Comparison of ENCODE assay signal across 8 cellular contexts in genomic region chr1:54489627-54490240, GRCh38. TPM values are rescaled to one million over a fixed set of nuclear protein-coding genes. Genes with fewer than 3 reads are reported as not detected.
DNase-seq lines count a peak whose midpoint lies in the region; ATAC-seq and TF ChIP-seq lines count a peak whose summit lies in the region.

No MANE protein-coding gene starts in this region.

- POLR2A ChIA-PET in activated CD4-positive, alpha-beta T cell treated with anti-CD3 and anti-CD28 coated beads, Interleukin-2, amount 10 ng/mL, durations not matched to agents 7 days and 5 days (lab: Charles Lee) = no interaction called here

- WGBS in testis, 2 donors = 23 to 29% methylated on average over 6 to 9 of the region's 9 CpGs

- H3K9me3 Mint-ChIP-seq in activated CD4-positive, alpha-beta T cell treated with anti-CD3 and anti-CD28 coated beads, Interleukin-2, amount 10 ng/mL, durations not matched to agents 7 days and 5 days = no peaks in the 10 kb centered on the region

- TF ChIP-seq CTCF in WI38 (IDR thresholded peaks at IDR 0.05; ENCODE audit: low read depth, low read length) = no peak
- peak in 1 of 3 experiments; percentile 15 for TF ChIP-seq CTCF in testis (IDR thresholded peaks at IDR 0.05)

- CTCF ChIA-PET in activated CD4-positive, alpha-beta T cell treated with anti-CD3 and anti-CD28 coated beads, Interleukin-2, amount 10 ng/mL, durations not matched to agents 7 days and 5 days (lab: Charles Lee) = interaction anchor here (0.6 to 3.0 kb wide), 34 partner anchors 9 to 413 kb away, joined by 3 to 16 read pairs (median 4); partner anchors contain the start of genes CYB5RL, MRPL37 and SSBP3

- H3K36me3 Mint-ChIP-seq in activated CD4-positive, alpha-beta T cell treated with anti-CD3 and anti-CD28 coated beads, Interleukin-2, amount 10 ng/mL, durations not matched to agents 7 days and 5 days (ENCODE audit: low read depth) = no peaks in the 10 kb centered on the region

- peak overlapping the region; percentile 76 for H3K4me3 Mint-ChIP-seq in activated CD4-positive, alpha-beta T cell treated with anti-CD3 and anti-CD28 coated beads, Interleukin-2, amount 10 ng/mL, durations not matched to agents 7 days and 5 days

- H3K4me3 ChIP-seq in WI38 (ENCODE audit: low read depth, low read length) (peak overlapping the region; percentile 62), testis (peak overlapping the region; percentile 57 to 68)

- peak overlapping the region; percentile 89 for H3K27ac ChIP-seq in layer of hippocampus (ENCODE audit: low read depth, low read length)
- no peak overlapping the region for H3K27ac ChIP-seq in testis

- no peak for ATAC-seq in HG03159 (IDR thresholded peaks at IDR 0.05; ENCODE audit: unreplicated experiment)

- peaks cover 27% of the 10 kb centered on the region for H3K4me1 ChIP-seq in testis

- peaks cover 13% of the 10 kb centered on the region for H3K27me3 Mint-ChIP-seq in activated CD4-positive, alpha-beta T cell treated with anti-CD3 and anti-CD28 coated beads, Interleukin-2, amount 10 ng/mL, durations not matched to agents 7 days and 5 days

- intact Hi-C loops in testis (cut with DNase I; ENCODE audit: low total_unique reads) = loop anchor here (2.0 to 10.0 kb wide), 2 partner anchors 83 to 365 kb away; partner anchors contain the start of gene SSBP3

- H3K27ac Mint-ChIP-seq in activated CD4-positive, alpha-beta T cell treated with anti-CD3 and anti-CD28 coated beads, Interleukin-2, amount 10 ng/mL, durations not matched to agents 7 days and 5 days = peak overlapping the region; percentile 50

- H3K27me3 ChIP-seq in layer of hippocampus (ENCODE audit: control insufficient read depth, insufficient read depth, low read length) (no peaks in the 10 kb centered on the region), testis (no peaks in the 10 kb centered on the region)

- H3K4me1 Mint-ChIP-seq in activated CD4-positive, alpha-beta T cell treated with anti-CD3 and anti-CD28 coated beads, Interleukin-2, amount 10 ng/mL, durations not matched to agents 7 days and 5 days = peaks cover 38% of the 10 kb centered on the region

- no peaks in the 10 kb centered on the region for H3K36me3 ChIP-seq in testis (ENCODE audit: low read depth, missing control alignments)

- no peaks in the 10 kb centered on the region for H3K9me3 ChIP-seq in testis

- no peak for DNase-seq in activated CD4-positive, alpha-beta T cell treated with anti-CD3 and anti-CD28 coated beads, Interleukin-2, amount 10 ng/mL, durations not matched to agents 7 days and 5 days
- no peak for DNase-seq in activated CD4-positive, alpha-beta T cell treated with anti-CD3 and anti-CD28 coated beads, Interleukin-2, amount 50 U/mL, for 48 hours
- DNase-seq in testis = no peak
- DNase-seq in activated CD4-positive, CD25-positive, alpha-beta regulatory T cell (lab: John Stamatoyannopoulos, UW) = no peak
- no peak for DNase-seq in effector CD8-positive, alpha-beta T cell (lab: John Stamatoyannopoulos, UW)

- no peak for TF ChIP-seq POLR2A in testis (IDR thresholded peaks at IDR 0.05)

RNA-seq across cellular contexts. Expression of gene ACOT11, which starts 58.3 kb away (rescaled TPM):
- 1 to 10 TPM; 1.9 to 2.0 TPM for total RNA-seq in activated CD4-positive, alpha-beta T cell treated with anti-CD3 and anti-CD28 coated beads, Interleukin-2, amount 10 ng/mL, durations not matched to agents 7 days and 5 days
- 10 to 100 TPM; 19.1 to 33.8 TPM for total RNA-seq in testis
- polyA plus RNA-seq in testis (ENCODE audit: insufficient read depth, low read depth, low replicate concordance) = 4.9 TPM

Comparison
In these comparisons a context has a peak if more than half of its experiments do, and no peak if none do; other contexts are left out.
1. RNA of gene ACOT11, which starts 58.3 kb away (total RNA-seq): 19.1 to 33.8 TPM in testis; 1.9 to 2.0 TPM in activated CD4-positive, alpha-beta T cell treated with anti-CD3 and anti-CD28 coated beads, Interleukin-2, amount 10 ng/mL, durations not matched to agents 7 days and 5 days; every median in the first group is over 4 times any median in the second.